Comparison of ENCODE assay signal across 9 cellular contexts in genomic region chr19:33406521-33407139, GRCh38. TPM values are rescaled to one million over a fixed set of nuclear protein-coding genes. Genes with fewer than 3 reads are reported as not detected.
DNase-seq lines count a peak whose midpoint lies in the region; ATAC-seq, FAIRE-seq and TF ChIP-seq lines count a peak whose summit lies in the region.
"Had no signal": no experiment of that assay in that cellular context is flagged by ENCODE, and none has a peak within 500 bp of the region (broad histone marks: within the 10 kb centered on the region; RNA-seq: fewer than 3 reads in every experiment).

No MANE protein-coding gene starts in this region.

- FAIRE-seq in bronchial epithelial cell (lab: Jason Lieb, UNC) = peak; percentile 36

- H3K9me3 Mint-ChIP-seq in WTC11 = no peaks in the 10 kb centered on the region

- peak; percentile 86 for ATAC-seq in WTC11
- ATAC-seq in HG02870 (IDR thresholded peaks at IDR 0.05; ENCODE audit: unreplicated experiment) = no peak

- no peaks in the 10 kb centered on the region for H3K27me3 Mint-ChIP-seq in WTC11 (ENCODE audit: low read depth)

- TF ChIP-seq CTCF in WTC11 (IDR thresholded peaks at IDR 0.05) = peak; percentile 98
- peak; percentile 96 for TF ChIP-seq CTCF in bronchial epithelial cell (IDR thresholded peaks at IDR 0.05; ENCODE audit: insufficient read depth, low read length, severe bottlenecking)
- TF ChIP-seq CTCF in kidney epithelial cell (IDR thresholded peaks at IDR 0.05; ENCODE audit: insufficient read depth, low read length, poor library complexity, severe bottlenecking) = peak; percentile 94

- H3K4me3 ChIP-seq in bronchial epithelial cell (ENCODE audit: low read depth, low read length) (no peak overlapping the region), kidney epithelial cell (ENCODE audit: low read depth, low read length) (no peak overlapping the region)
- H3K4me3 ChIP-seq: skin epidermis had no signal

- H3K27me3 ChIP-seq in bronchial epithelial cell (ENCODE audit: control insufficient read depth, insufficient read depth, low read length) = no peaks in the 10 kb centered on the region
- no peaks in the 10 kb centered on the region for H3K27me3 ChIP-seq in kidney epithelial cell (ENCODE audit: control insufficient read depth, insufficient read depth, low read length)

- peak; percentile 39 for DNase-seq in NK-92 treated with Interleukin-12 subunit alpha and Interleukin-12 subunit beta, amount 100 ng/mL, for 24 hours (lab: John Stamatoyannopoulos, UW)
- DNase-seq in NK-92 (lab: John Stamatoyannopoulos, UW; ENCODE audit: unreplicated experiment) (no peak), NCI-H1930 (lab: John Stamatoyannopoulos, UW) (peak; percentile 1 to 52), WTC11 (ENCODE audit: low spot score) (peak; percentile 92), bronchial epithelial cell (ENCODE audit: low read depth) (peak; percentile 34), kidney epithelial cell (ENCODE audit: low read depth) (no peak)
- DNase-seq in stimulated activated CD4-positive, alpha-beta T cell treated with anti-CD3 and anti-CD28 coated beads, Interleukin-4, amount 100 ng/mL, for 4 hours = peak; percentile 58 to 76

- no peak overlapping the region for H3K4me3 Mint-ChIP-seq in WTC11

- POLR2A ChIA-PET in WTC11 (lab: Charles Lee) = no interaction called here

- H3K36me3 ChIP-seq in bronchial epithelial cell (ENCODE audit: control insufficient read depth, insufficient read depth, low read length) (no peaks in the 10 kb centered on the region), kidney epithelial cell (ENCODE audit: control insufficient read depth, insufficient read depth, low read length) (no peaks in the 10 kb centered on the region)

- H3K36me3 Mint-ChIP-seq in WTC11 = no peaks in the 10 kb centered on the region

- peaks cover 4% of the 10 kb centered on the region; the same call in 1 of the 2 replicates for H3K4me1 Mint-ChIP-seq in WTC11

- CTCF ChIA-PET in WTC11 (lab: Charles Lee) = interaction anchor here (0.6 to 6.3 kb wide), 29 partner anchors 9 to 363 kb away, joined by 3 to 47 read pairs (median 4); partner anchors contain the start of genes CEBPA and SLC7A10

- peak overlapping the region; percentile 53; the same call in 1 of the 2 replicates for H3K27ac Mint-ChIP-seq in WTC11

TF ChIP-seq in WTC11, 78 proteins besides CTCF, POLR2A, EP300 and RAD21:
- TF ChIP-seq ZNF281 (CRISPR knock-in tag; IDR thresholded peaks at IDR 0.05) (peak; percentile 85), MAX (CRISPR knock-in tag; IDR thresholded peaks at IDR 0.05) (peak; percentile 80), ZNF396 (CRISPR knock-in tag; IDR thresholded peaks at IDR 0.05; ENCODE audit: borderline replicate concordance) (no peak), ZNF423 (CRISPR knock-in tag; IDR thresholded peaks at IDR 0.05) (peak; percentile 48; the same call in 1 of the 2 replicates), USF1 (CRISPR knock-in tag; IDR thresholded peaks at IDR 0.05) (peak; percentile 49; the same call in 1 of the 2 replicates), HMGA2 (CRISPR knock-in tag; IDR thresholded peaks at IDR 0.05) (no peak), NR1H2 (CRISPR knock-in tag; IDR thresholded peaks at IDR 0.05) (no peak), USF2 (CRISPR knock-in tag; IDR thresholded peaks at IDR 0.05) (peak; percentile 52), HMGXB4 (CRISPR knock-in tag; IDR thresholded peaks at IDR 0.05) (0 out of 2 replicates have a peak, but pooled peaks have one; percentile 32)
TF ChIP-seq in WTC11: peak in this region for 6.

RNA-seq across cellular contexts. Expression of gene CEBPG, which starts 33.1 kb away (rescaled TPM):
- total RNA-seq in WTC11 (2021) (28.9 to 33.1 TPM (median 30.4 TPM) in 3 replicates), bronchial epithelial cell (124 and 128 TPM in 2 replicates), kidney epithelial cell (51.7 and 55.7 TPM in 2 replicates)

Comparison
In these comparisons a context has a peak if more than half of its experiments do, and no peak if none do; other contexts are left out.
1. DNase-seq: peak in NK-92 treated with Interleukin-12 subunit alpha and Interleukin-12 subunit beta, amount 100 ng/mL, for 24 hours (single experiment), NCI-H1930 (2 of 2), WTC11 (single experiment), bronchial epithelial cell (single experiment) and stimulated activated CD4-positive, alpha-beta T cell treated with anti-CD3 and anti-CD28 coated beads, Interleukin-4, amount 100 ng/mL, for 4 hours (2 of 2); none in NK-92 (single experiment) and kidney epithelial cell (single experiment).
2. Peak in every context shown above with its lines, with median percentiles within 50 percentile points of each other: CTCF ChIP-seq.